In the genomic region with DNA sequence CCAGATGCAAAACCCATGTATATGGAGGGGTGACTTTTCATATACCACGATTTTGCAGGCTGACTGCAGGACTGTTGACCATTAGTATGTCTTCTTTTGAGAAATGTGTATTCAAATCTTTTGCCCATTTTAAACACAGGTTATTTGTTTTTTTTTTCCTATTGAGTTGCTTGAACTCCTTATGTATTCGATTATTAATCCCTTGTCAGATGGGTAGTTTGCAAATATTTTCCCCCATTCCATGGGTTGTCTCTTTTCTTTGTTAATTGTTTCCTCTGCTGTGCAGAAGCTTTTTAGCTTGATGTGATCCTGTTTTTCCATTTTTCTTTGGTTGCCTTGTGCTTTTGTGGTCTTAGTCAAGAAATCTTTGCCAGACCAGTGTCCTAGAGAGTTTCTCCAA, we compare ENCODE assay signal across 43 cellular contexts. TPM values are rescaled to one million over a fixed set of nuclear protein-coding genes. Genes with fewer than 3 reads are reported as not detected.
"Had no signal": no experiment of that assay in that cellular context is flagged by ENCODE, and none has a peak within 500 bp of the region (broad histone marks: within the 10 kb centered on the region; RNA-seq: fewer than 3 reads in every experiment).

No MANE protein-coding gene starts in this region.

- H3K4me3 ChIP-seq: adrenal gland, ascending aorta, body of pancreas, breast epithelium, cardiac muscle cell had no signal

- ATAC-seq: activated naive CD4-positive, alpha-beta T cell treated with anti-CD3 and anti-CD28 coated beads, Interleukin-2, amount 50 U/mL, for 72 hours; activated naive CD8-positive, alpha-beta T cell treated with anti-CD3 and anti-CD28 coated beads, Interleukin-2, amount 50 U/mL, for 24 hours; activated T-cell treated with anti-CD3 and anti-CD28 coated beads, Interleukin-2, amount 50 U/mL, for 4 hours; activated T-cell treated with anti-CD3 and anti-CD28 coated beads, Interleukin-2, amount 50 U/mL, for 72 hours; activated T-helper 17 cell treated with anti-CD3 and anti-CD28 coated beads, Interleukin-2, amount 50 U/mL, for 72 hours; body of pancreas had no signal

- H3K4me1 ChIP-seq: ascending aorta, body of pancreas, breast epithelium had no signal

- H3K36me3 Mint-ChIP-seq: activated naive CD4-positive, alpha-beta T cell treated with anti-CD3 and anti-CD28 coated beads, Interleukin-2, amount 10 ng/mL, durations not matched to agents 7 days and 5 days; activated naive CD4-positive, alpha-beta T cell treated with anti-CD3 and anti-CD28 coated beads, Interleukin-2, amount 50 U/mL, for 72 hours; activated naive CD8-positive, alpha-beta T cell; activated naive CD8-positive, alpha-beta T cell treated with anti-CD3 and anti-CD28 coated beads for 36 hours; activated naive CD8-positive, alpha-beta T cell treated with anti-CD3 and anti-CD28 coated beads, Interleukin-2, amount 10 ng/mL, durations not matched to agents 7 days and 5 days; brain had no signal

- H3K9me3 ChIP-seq: adrenal gland, body of pancreas, breast epithelium had no signal

- H3K27ac Mint-ChIP-seq: activated naive CD4-positive, alpha-beta T cell treated with anti-CD3 and anti-CD28 coated beads for 36 hours; activated naive CD4-positive, alpha-beta T cell treated with anti-CD3 and anti-CD28 coated beads, Interleukin-2, amount 10 ng/mL, durations not matched to agents 7 days and 5 days; activated naive CD4-positive, alpha-beta T cell treated with anti-CD3 and anti-CD28 coated beads, Interleukin-2, amount 50 U/mL, for 24 hours; activated naive CD4-positive, alpha-beta T cell treated with anti-CD3 and anti-CD28 coated beads, Interleukin-2, amount 50 U/mL, for 72 hours; activated naive CD8-positive, alpha-beta T cell; activated naive CD8-positive, alpha-beta T cell treated with anti-CD3 and anti-CD28 coated beads for 36 hours; activated naive CD8-positive, alpha-beta T cell treated with anti-CD3 and anti-CD28 coated beads, Interleukin-2, amount 10 ng/mL, durations not matched to agents 7 days and 5 days; activated naive CD8-positive, alpha-beta T cell treated with anti-CD3 and anti-CD28 coated beads, Interleukin-2, amount 50 U/mL, for 24 hours; activated T-cell treated with anti-CD3 and anti-CD28 coated beads, Interleukin-2, amount 50 U/mL, for 24 hours; activated T-cell treated with anti-CD3 and anti-CD28 coated beads, Interleukin-2, amount 50 U/mL, for 72 hours; activated T-helper 1 cell treated with anti-CD3 and anti-CD28 coated beads, Interleukin-12 subunit alpha, Interleukin-12 subunit beta, Interleukin-2, Interleukin-4 antibody, amounts not matched to agents 30 ng/mL and 10 ng/mL and 1 ng/mL, durations not matched to agents 14 hours and 24 hours and 36 hours; activated T-helper 17 cell treated with anti-CD3 and anti-CD28 coated beads, Interleukin-2, amount 50 U/mL, for 72 hours; activated T-helper 2 cell treated with anti-CD3 and anti-CD28 coated beads, Interferon-gamma antibody, Interleukin-2, Interleukin-4, amounts not matched to agents 10 μg/mL and 5 μg/mL and 100 μg/mL, durations not matched to agents 14 hours and 24 hours and 36 hours; brain had no signal

- H3K36me3 ChIP-seq: adrenal gland, ascending aorta, brain microvascular endothelial cell, breast epithelium, cardiac muscle cell had no signal

- H3K4me3 Mint-ChIP-seq: activated naive CD4-positive, alpha-beta T cell treated with anti-CD3 and anti-CD28 coated beads for 36 hours; activated naive CD4-positive, alpha-beta T cell treated with anti-CD3 and anti-CD28 coated beads, Interleukin-2, amount 10 ng/mL, durations not matched to agents 7 days and 5 days; activated naive CD4-positive, alpha-beta T cell treated with anti-CD3 and anti-CD28 coated beads, Interleukin-2, amount 50 U/mL, for 24 hours; activated naive CD8-positive, alpha-beta T cell; activated naive CD8-positive, alpha-beta T cell treated with anti-CD3 and anti-CD28 coated beads for 36 hours; activated naive CD8-positive, alpha-beta T cell treated with anti-CD3 and anti-CD28 coated beads, Interleukin-2, amount 10 ng/mL, durations not matched to agents 7 days and 5 days; activated naive CD8-positive, alpha-beta T cell treated with anti-CD3 and anti-CD28 coated beads, Interleukin-2, amount 50 U/mL, for 24 hours; activated T-cell treated with anti-CD3 and anti-CD28 coated beads, Interleukin-2, amount 50 U/mL, for 24 hours; activated T-cell treated with anti-CD3 and anti-CD28 coated beads, Interleukin-2, amount 50 U/mL, for 4 hours; activated T-cell treated with anti-CD3 and anti-CD28 coated beads, Interleukin-2, amount 50 U/mL, for 72 hours; activated T-helper 1 cell treated with anti-CD3 and anti-CD28 coated beads, Interleukin-12 subunit alpha, Interleukin-12 subunit beta, Interleukin-2, Interleukin-4 antibody, amounts not matched to agents 30 ng/mL and 10 ng/mL and 1 ng/mL, durations not matched to agents 14 hours and 24 hours and 36 hours; activated T-helper 17 cell treated with anti-CD3 and anti-CD28 coated beads, Interleukin-2, amount 50 U/mL, for 72 hours; brain; central memory CD8-positive, alpha-beta T cell had no signal

- H3K27me3 ChIP-seq: adrenal gland, ascending aorta, body of pancreas, breast epithelium, cardiac muscle cell had no signal

- H3K9me3 Mint-ChIP-seq: activated naive CD4-positive, alpha-beta T cell treated with anti-CD3 and anti-CD28 coated beads for 36 hours; activated naive CD4-positive, alpha-beta T cell treated with anti-CD3 and anti-CD28 coated beads, Interleukin-2, amount 10 ng/mL, durations not matched to agents 7 days and 5 days; activated naive CD4-positive, alpha-beta T cell treated with anti-CD3 and anti-CD28 coated beads, Interleukin-2, amount 50 U/mL, for 24 hours; activated naive CD8-positive, alpha-beta T cell treated with anti-CD3 and anti-CD28 coated beads, Interleukin-2, amount 10 ng/mL, durations not matched to agents 7 days and 5 days; activated naive CD8-positive, alpha-beta T cell treated with anti-CD3 and anti-CD28 coated beads, Interleukin-2, amount 50 U/mL, for 24 hours; activated T-cell treated with anti-CD3 and anti-CD28 coated beads, Interleukin-2, amount 50 U/mL, for 24 hours; activated T-cell treated with anti-CD3 and anti-CD28 coated beads, Interleukin-2, amount 50 U/mL, for 72 hours; activated T-helper 1 cell treated with anti-CD3 and anti-CD28 coated beads, Interleukin-12 subunit alpha, Interleukin-12 subunit beta, Interleukin-2, Interleukin-4 antibody, amounts not matched to agents 30 ng/mL and 10 ng/mL and 1 ng/mL, durations not matched to agents 14 hours and 24 hours and 36 hours; activated T-helper 17 cell treated with anti-CD3 and anti-CD28 coated beads, Interleukin-2, amount 50 U/mL, for 72 hours; activated T-helper 2 cell treated with anti-CD3 and anti-CD28 coated beads, Interferon-gamma antibody, Interleukin-2, Interleukin-4, amounts not matched to agents 10 μg/mL and 5 μg/mL and 100 μg/mL, durations not matched to agents 14 hours and 24 hours and 36 hours; central memory CD8-positive, alpha-beta T cell had no signal

- DNase-seq: activated effector memory CD4-positive, alpha-beta T cell treated with Interleukin-2 at 50 U/mL for 16 hours; activated gamma-delta T cell; activated gamma-delta T cell treated with Interleukin-2 at 50 U/mL for 16 hours; activated naive CD4-positive, alpha-beta T cell; activated naive CD4-positive, alpha-beta T cell treated with anti-CD3 and anti-CD28 coated beads for 36 hours; activated naive CD4-positive, alpha-beta T cell treated with anti-CD3 and anti-CD28 coated beads, Interleukin-2, amount 10 ng/mL, durations not matched to agents 7 days and 5 days; activated naive CD4-positive, alpha-beta T cell treated with anti-CD3 and anti-CD28 coated beads, Interleukin-2, amount 50 U/mL, for 16 hours; activated naive CD4-positive, alpha-beta T cell treated with Interleukin-2 at 50 U/mL for 16 hours; activated naive CD8-positive, alpha-beta T cell treated with anti-CD3 and anti-CD28 coated beads for 36 hours; activated naive CD8-positive, alpha-beta T cell treated with anti-CD3 and anti-CD28 coated beads, Interleukin-2, amount 10 ng/mL, durations not matched to agents 7 days and 5 days; activated naive CD8-positive, alpha-beta T cell treated with anti-CD3 and anti-CD28 coated beads, Interleukin-2, amount 50 U/mL, for 24 hours; activated T-cell treated with anti-CD3 and anti-CD28 coated beads, Interleukin-2, amount 50 U/mL, for 1 hour; activated T-cell treated with anti-CD3 and anti-CD28 coated beads, Interleukin-2, amount 50 U/mL, for 24 hours; activated T-cell treated with anti-CD3 and anti-CD28 coated beads, Interleukin-2, amount 50 U/mL, for 4 hours; activated T-cell treated with anti-CD3 and anti-CD28 coated beads, Interleukin-2, amount 50 U/mL, for 48 hours; activated T-cell treated with anti-CD3 and anti-CD28 coated beads, Interleukin-2, amount 50 U/mL, for 72 hours; adrenal gland; amniotic stem cell; amygdala; anterior cingulate cortex; aorta; body of pancreas; brain microvascular endothelial cell; caudate nucleus; central memory CD4-positive, alpha-beta T cell; cerebellar nuclear complex had no signal

- H3K27ac ChIP-seq: adrenal gland, ascending aorta, body of pancreas, brain microvascular endothelial cell, breast epithelium, cardiac muscle cell had no signal

- H3K4me1 Mint-ChIP-seq: activated naive CD4-positive, alpha-beta T cell treated with anti-CD3 and anti-CD28 coated beads, Interleukin-2, amount 10 ng/mL, durations not matched to agents 7 days and 5 days; activated naive CD4-positive, alpha-beta T cell treated with anti-CD3 and anti-CD28 coated beads, Interleukin-2, amount 50 U/mL, for 24 hours; activated naive CD8-positive, alpha-beta T cell treated with anti-CD3 and anti-CD28 coated beads for 36 hours; activated naive CD8-positive, alpha-beta T cell treated with anti-CD3 and anti-CD28 coated beads, Interleukin-2, amount 10 ng/mL, durations not matched to agents 7 days and 5 days; activated naive CD8-positive, alpha-beta T cell treated with anti-CD3 and anti-CD28 coated beads, Interleukin-2, amount 50 U/mL, for 24 hours; activated T-helper 17 cell treated with anti-CD3 and anti-CD28 coated beads, Interleukin-2, amount 50 U/mL, for 72 hours; central memory CD8-positive, alpha-beta T cell had no signal

- FAIRE-seq: bronchial epithelial cell, colon had no signal

RNA-seq across cellular contexts. Expression of a gene that starts 24.6 kb away (rescaled TPM):
- total RNA-seq: activated naive CD4-positive, alpha-beta T cell treated with anti-CD3 and anti-CD28 coated beads for 36 hours; activated naive CD4-positive, alpha-beta T cell treated with anti-CD3 and anti-CD28 coated beads, Interleukin-2, amount 50 U/mL, for 72 hours; activated naive CD8-positive, alpha-beta T cell treated with anti-CD3 and anti-CD28 coated beads for 36 hours; activated naive CD8-positive, alpha-beta T cell treated with anti-CD3 and anti-CD28 coated beads, Interleukin-2, amount 10 ng/mL, durations not matched to agents 7 days and 5 days; activated T-cell treated with anti-CD3 and anti-CD28 coated beads, Interleukin-2, amount 50 U/mL, for 4 hours; activated T-cell treated with anti-CD3 and anti-CD28 coated beads, Interleukin-2, amount 50 U/mL, for 72 hours; activated T-helper 1 cell treated with anti-CD3 and anti-CD28 coated beads, Interleukin-12 subunit alpha, Interleukin-12 subunit beta, Interleukin-2, Interleukin-4 antibody, amounts not matched to agents 30 ng/mL and 10 ng/mL and 1 ng/mL, durations not matched to agents 14 hours and 24 hours and 36 hours; activated T-helper 17 cell treated with anti-CD3 and anti-CD28 coated beads, Interleukin-2, amount 50 U/mL, for 72 hours; activated T-helper 2 cell treated with anti-CD3 and anti-CD28 coated beads, Interferon-gamma antibody, Interleukin-2, Interleukin-4, amounts not matched to agents 10 μg/mL and 5 μg/mL and 100 μg/mL, durations not matched to agents 14 hours and 24 hours and 36 hours; ascending aorta; body of pancreas; breast epithelium; bronchial epithelial cell; cardiac muscle cell; cardiac septum; cerebellum; chondrocyte had no signal
- polyA plus RNA-seq: cardiac muscle cell had no signal

RNA-seq across cellular contexts. Expression of a gene that starts 47.4 kb away (rescaled TPM):
- total RNA-seq: activated naive CD4-positive, alpha-beta T cell treated with anti-CD3 and anti-CD28 coated beads for 36 hours; activated naive CD4-positive, alpha-beta T cell treated with anti-CD3 and anti-CD28 coated beads, Interleukin-2, amount 50 U/mL, for 72 hours; activated naive CD8-positive, alpha-beta T cell treated with anti-CD3 and anti-CD28 coated beads for 36 hours; activated naive CD8-positive, alpha-beta T cell treated with anti-CD3 and anti-CD28 coated beads, Interleukin-2, amount 10 ng/mL, durations not matched to agents 7 days and 5 days; activated T-cell treated with anti-CD3 and anti-CD28 coated beads, Interleukin-2, amount 50 U/mL, for 4 hours; activated T-cell treated with anti-CD3 and anti-CD28 coated beads, Interleukin-2, amount 50 U/mL, for 72 hours; activated T-helper 1 cell treated with anti-CD3 and anti-CD28 coated beads, Interleukin-12 subunit alpha, Interleukin-12 subunit beta, Interleukin-2, Interleukin-4 antibody, amounts not matched to agents 30 ng/mL and 10 ng/mL and 1 ng/mL, durations not matched to agents 14 hours and 24 hours and 36 hours; activated T-helper 17 cell treated with anti-CD3 and anti-CD28 coated beads, Interleukin-2, amount 50 U/mL, for 72 hours; activated T-helper 2 cell treated with anti-CD3 and anti-CD28 coated beads, Interferon-gamma antibody, Interleukin-2, Interleukin-4, amounts not matched to agents 10 μg/mL and 5 μg/mL and 100 μg/mL, durations not matched to agents 14 hours and 24 hours and 36 hours; adrenal gland; aorta; ascending aorta; body of pancreas; breast epithelium; bronchial epithelial cell; cardiac muscle cell; cardiac septum; cerebellum; chondrocyte had no signal
- polyA plus RNA-seq: adipose tissue, adrenal gland, aorta, cardiac muscle cell had no signal
